Comparison of ENCODE assay signal across 26 cellular contexts in the genomic region with DNA sequence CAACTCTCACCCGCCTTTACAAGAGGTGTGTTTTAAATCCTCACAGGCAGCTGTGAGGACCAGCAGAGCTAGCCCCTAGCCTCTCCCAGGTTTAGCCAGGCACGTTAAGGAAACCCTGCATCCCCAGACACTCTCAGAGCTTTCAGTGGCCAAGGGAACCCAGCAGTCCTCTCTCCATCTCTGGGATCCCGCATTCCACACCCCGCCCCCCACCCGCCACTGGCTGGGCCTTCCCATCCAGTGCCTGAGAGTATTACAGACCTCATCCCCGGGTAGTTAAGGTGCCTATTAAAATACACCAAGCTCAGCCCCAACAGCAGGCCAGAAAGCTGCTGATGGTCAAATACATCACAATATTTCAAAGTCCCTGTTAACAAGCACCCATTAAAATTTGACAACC.
"Had no signal": no experiment of that assay in that cellular context is flagged by ENCODE, and none has a peak within 500 bp of the region (broad histone marks: within the 10 kb centered on the region; RNA-seq: fewer than 3 reads in every experiment).

No MANE protein-coding gene starts in this region.

- H3K4me3 ChIP-seq: adrenal gland, heart left ventricle, lower lobe of right lung, right lobe of liver, skin epidermis, transverse colon had no signal

- H3K36me3 ChIP-seq: adrenal gland, heart left ventricle, lower lobe of right lung, right lobe of liver, transverse colon had no signal

- H3K9me3 ChIP-seq: adrenal gland, lower lobe of right lung, transverse colon had no signal

- ATAC-seq: activated CD4-positive, alpha-beta T cell treated with anti-CD3 and anti-CD28 coated beads for 36 hours; activated T-helper 17 cell treated with anti-CD3 and anti-CD28 coated beads, Interleukin-2, amount 50 U/mL, for 72 hours; heart left ventricle; left lobe of liver; lower lobe of right lung; right lobe of liver; stimulated activated naive CD8-positive, alpha-beta T cell treated with anti-CD3 and anti-CD28 coated beads, Interleukin-15, amount 100 ng/mL, for 72 hours had no signal

- H3K4me1 ChIP-seq: adrenal gland, lower lobe of right lung, right lobe of liver, transverse colon had no signal

- H3K4me1 Mint-ChIP-seq: activated B cell treated with CpG ODN at 0.5 μM for 24 hours; activated CD4-positive, alpha-beta T cell treated with anti-CD3 and anti-CD28 coated beads for 36 hours; activated T-helper 17 cell treated with anti-CD3 and anti-CD28 coated beads, Interleukin-2, amount 50 U/mL, for 72 hours; immature natural killer cell; naive B cell; stimulated activated naive CD8-positive, alpha-beta T cell treated with anti-CD3 and anti-CD28 coated beads, Interleukin-15, amount 100 ng/mL, for 72 hours had no signal

- FAIRE-seq: urothelium cell line had no signal

- H3K36me3 Mint-ChIP-seq: activated naive CD8-positive, alpha-beta T cell; immature natural killer cell had no signal

- H3K27me3 ChIP-seq: right lobe of liver, transverse colon had no signal

- H3K4me3 Mint-ChIP-seq: activated B cell treated with CpG ODN at 0.5 μM for 24 hours; activated CD4-positive, alpha-beta T cell treated with anti-CD3 and anti-CD28 coated beads for 36 hours; activated naive CD8-positive, alpha-beta T cell; activated T-cell treated with anti-CD3 and anti-CD28 coated beads, Interleukin-2, amount 50 U/mL, for 24 hours; activated T-helper 17 cell treated with anti-CD3 and anti-CD28 coated beads, Interleukin-2, amount 50 U/mL, for 72 hours; immature natural killer cell; naive B cell; neural crest cell; stimulated activated naive CD8-positive, alpha-beta T cell treated with anti-CD3 and anti-CD28 coated beads, Interleukin-15, amount 100 ng/mL, for 72 hours had no signal

- H3K9me3 Mint-ChIP-seq: activated B cell treated with CpG ODN at 0.5 μM for 24 hours; activated T-cell treated with anti-CD3 and anti-CD28 coated beads, Interleukin-2, amount 50 U/mL, for 24 hours; activated T-helper 17 cell treated with anti-CD3 and anti-CD28 coated beads, Interleukin-2, amount 50 U/mL, for 72 hours; immature natural killer cell; naive B cell; neural crest cell; stimulated activated naive CD8-positive, alpha-beta T cell treated with anti-CD3 and anti-CD28 coated beads, Interleukin-15, amount 100 ng/mL, for 72 hours had no signal

- H3K27ac ChIP-seq: adrenal gland, epithelial cell of prostate, heart left ventricle, lower lobe of right lung, right lobe of liver, skin epidermis, transverse colon had no signal

- H3K27ac Mint-ChIP-seq: activated B cell treated with CpG ODN at 0.5 μM for 24 hours; activated CD4-positive, alpha-beta T cell treated with anti-CD3 and anti-CD28 coated beads for 36 hours; activated naive CD8-positive, alpha-beta T cell; activated T-cell treated with anti-CD3 and anti-CD28 coated beads, Interleukin-2, amount 50 U/mL, for 24 hours; activated T-helper 17 cell treated with anti-CD3 and anti-CD28 coated beads, Interleukin-2, amount 50 U/mL, for 72 hours; immature natural killer cell; stimulated activated naive CD8-positive, alpha-beta T cell treated with anti-CD3 and anti-CD28 coated beads, Interleukin-15, amount 100 ng/mL, for 72 hours had no signal

- DNase-seq: activated B cell treated with CpG ODN at 0.5 μM for 24 hours; activated CD4-positive, alpha-beta T cell treated with anti-CD3 and anti-CD28 coated beads for 36 hours; activated CD4-positive, alpha-beta T cell treated with anti-CD3 and anti-CD28 coated beads, Interleukin-2, amount 50 U/mL, for 4 hours; activated CD8-positive, alpha-beta memory T cell treated with anti-CD3 and anti-CD28 coated beads for 24 hours; activated CD8-positive, alpha-beta memory T cell treated with anti-CD3 and anti-CD28 coated beads, Interleukin-2, amount 50 U/mL, for 4 hours; activated T-cell treated with anti-CD3 and anti-CD28 coated beads, Interleukin-2, amount 50 U/mL, for 24 hours; adrenal gland; cerebellar nuclear complex; cortex of kidney; heart left ventricle; immature natural killer cell; lower lobe of right lung; naive B cell; posterior cingulate gyrus; right lobe of liver; stimulated activated CD4-positive, alpha-beta T cell treated with anti-CD3 and anti-CD28 coated beads, Interleukin-1b, Interleukin-23, amount 100 ng/mL, for 48 hours; stimulated activated naive CD8-positive, alpha-beta T cell treated with anti-CD3 and anti-CD28 coated beads, Interleukin-15, amount 100 ng/mL, for 72 hours; T-helper 9 cell; transverse colon had no signal
